ENCODE assay signal across 19 cellular contexts in genomic region chr9:70263421-70263820, GRCh38. TPM values are rescaled to one million over a fixed set of nuclear protein-coding genes. Genes with fewer than 3 reads are reported as not detected.
DNase-seq lines count a peak whose midpoint lies in the region; TF ChIP-seq lines count a peak whose summit lies in the region.
"Had no signal": no experiment of that assay in that cellular context is flagged by ENCODE, and none has a peak within 500 bp of the region (broad histone marks: within the 10 kb centered on the region; RNA-seq: fewer than 3 reads in every experiment).

No MANE protein-coding gene starts in this region.

- no peak overlapping the region for H2AFZ ChIP-seq in mesenchymal stem cell (ENCODE audit: low read depth, low read length)

- no peak overlapping the region for H2BK5ac ChIP-seq in mesenchymal stem cell (ENCODE audit: low read depth, low read length, poor library complexity, severe bottlenecking)

- no CpG with 5 or more reads among the region's 1 CpG for WGBS in mesenchymal stem cell

- peaks cover 4 to 58% of the 10 kb centered on the region in 2 experiments for H3K36me3 ChIP-seq in mesenchymal stem cell (ENCODE audit: control insufficient read depth in 1 of 2, insufficient read depth in 2 of 2, low read depth in 1 of 2, low read length in 2 of 2)

- H4K91ac ChIP-seq in mesenchymal stem cell (ENCODE audit: low read length): no peak overlapping the region

- no peak overlapping the region for H3K27ac ChIP-seq in mesenchymal stem cell (ENCODE audit: low read length, poor library complexity, severe bottlenecking)
- H3K27ac ChIP-seq: C4-2B had no signal

- H3K18ac ChIP-seq in mesenchymal stem cell (ENCODE audit: low read depth in 1 of 2, low read length in 2 of 2): peak overlapping the region in 1 of 2 experiments; percentile 11

- no peak overlapping the region for H2AK5ac ChIP-seq in mesenchymal stem cell (ENCODE audit: low read length, severe bottlenecking)

- peaks cover 1% of the 10 kb centered on the region for H3K79me1 ChIP-seq in mesenchymal stem cell (replicated peaks; ENCODE audit: low read length, poor library complexity, severe bottlenecking)

- no peaks in the 10 kb centered on the region for H3K9me3 ChIP-seq in mesenchymal stem cell (ENCODE audit: control insufficient read depth, low read length)
- H3K9me3 ChIP-seq: esophagus squamous epithelium, stomach had no signal

- no peak overlapping the region for H3K4me2 ChIP-seq in mesenchymal stem cell (ENCODE audit: low read length, poor library complexity, severe bottlenecking)

- no peak overlapping the region for H3K4me3 ChIP-seq in choroid plexus epithelial cell (ENCODE audit: low read depth, low read length)
- peak overlapping the region in 1 of 2 experiments; percentile 19 for H3K4me3 ChIP-seq in mesenchymal stem cell (ENCODE audit: insufficient read depth in 1 of 2, low read depth in 1 of 2, low read length in 2 of 2)
- H3K4me3 ChIP-seq: esophagus squamous epithelium, stomach had no signal

- TF ChIP-seq CTCF in choroid plexus epithelial cell (conservative IDR thresholded peaks at IDR 0.05; ENCODE audit: low read depth, low read length): no peak

- DNase-seq in AG20443 (ENCODE audit: low spot score): peak; percentile 19
- DNase-seq in HT1080 (ENCODE audit: low read depth): peak; percentile 44
- DNase-seq in choroid plexus epithelial cell (ENCODE audit: low read depth): peak; percentile 25
- DNase-seq in mesenchymal stem cell: peak; percentile 54
- DNase-seq in superior temporal gyrus (ENCODE audit: extremely low spot score): no peak
- no peak for DNase-seq in GF-D8 (lab: John Stamatoyannopoulos, UW)
- DNase-seq in central memory CD4-positive, alpha-beta T cell: no peak
- no peak for DNase-seq in activated CD4-positive, alpha-beta T cell treated with anti-CD3 and anti-CD28 coated beads for 1 hour
- DNase-seq: activated CD4-positive, alpha-beta memory T cell treated with anti-CD3 and anti-CD28 coated beads, Interleukin-2, amount 10 ng/mL, durations not matched to agents 7 days and 5 days; activated naive CD4-positive, alpha-beta T cell; cerebellar nuclear complex; esophagus squamous epithelium; naive B cell; NCI-H2107; NCI-H774; retina; stomach; T1000 had no signal

- no peak overlapping the region for H3K14ac ChIP-seq in mesenchymal stem cell (ENCODE audit: low read length in 2 of 2)

- no peak overlapping the region for H2BK120ac ChIP-seq in mesenchymal stem cell (ENCODE audit: low read depth, low read length)

- no peak overlapping the region for H2BK12ac ChIP-seq in mesenchymal stem cell (ENCODE audit: low read length in 2 of 2)

- no peak overlapping the region for H2BK15ac ChIP-seq in mesenchymal stem cell (ENCODE audit: low read depth, poor library complexity, severe bottlenecking)

- H3K4ac ChIP-seq in mesenchymal stem cell (ENCODE audit: low read depth in 1 of 2, low read length in 2 of 2): no peak overlapping the region

- no peak overlapping the region for H4K8ac ChIP-seq in mesenchymal stem cell (ENCODE audit: low read length)

- no peak overlapping the region for H3K23ac ChIP-seq in mesenchymal stem cell (ENCODE audit: low read length in 2 of 2)

- peaks cover 10% of the 10 kb centered on the region for H3K4me1 ChIP-seq in mesenchymal stem cell (ENCODE audit: control insufficient read depth, insufficient read depth, low read depth, low read length)

- H3K9ac ChIP-seq in mesenchymal stem cell (ENCODE audit: low read length): peak overlapping the region; percentile 61

- no peaks in the 10 kb centered on the region for H3K27me3 ChIP-seq in mesenchymal stem cell (ENCODE audit: control insufficient read depth in 1 of 2, insufficient read depth in 1 of 2, low read length in 2 of 2)
- H3K27me3 ChIP-seq: esophagus squamous epithelium, stomach had no signal

RNA-seq across cellular contexts. Expression of gene SMC5, which starts 4.6 kb away (rescaled TPM):
- 13.5 and 14.7 TPM in 2 replicates for total RNA-seq in HT1080 (2014; rRNA removed; shearing (Covaris generic))
- polyA plus RNA-seq in HT1080 (2015; cell fraction: cytosol; rRNA removed): 11.3 and 12.7 TPM in 2 replicates
- polyA plus RNA-seq in HT1080 (2015; cell fraction: nucleus; rRNA removed): 59.1 and 66.2 TPM in 2 replicates
- 22.6 TPM for polyA plus RNA-seq in mesenchymal stem cell (2013, experiment 1 of 2)
- polyA plus RNA-seq in mesenchymal stem cell (2013, experiment 2 of 2): 22.2 TPM

Comparison
In these comparisons a context has a peak if more than half of its experiments do, and no peak if none do; other contexts are left out.
1. DNase-seq: peak in AG20443 (single experiment), HT1080 (single experiment), choroid plexus epithelial cell (single experiment) and mesenchymal stem cell (single experiment); none in superior temporal gyrus (single experiment), GF-D8 (single experiment), central memory CD4-positive, alpha-beta T cell (single experiment) and activated CD4-positive, alpha-beta T cell treated with anti-CD3 and anti-CD28 coated beads for 1 hour (single experiment).